In genomic region chr2:134217924-134218323, GRCh38 we compare ENCODE assay signal across 10 cellular contexts. TPM values are rescaled to one million over a fixed set of nuclear protein-coding genes. Genes with fewer than 3 reads are reported as not detected.
A peak's percentile ranks its signal among the peaks of the same experiment; 100 is the strongest.
DNase-seq lines count a peak whose midpoint lies in the region; ATAC-seq, FAIRE-seq and TF ChIP-seq lines count a peak whose summit lies in the region.
"Had no signal": no experiment of that assay in that cellular context is flagged by ENCODE, and none has a peak within 500 bp of the region (broad histone marks: within the 10 kb centered on the region; RNA-seq: fewer than 3 reads in every experiment).

No MANE protein-coding gene starts in this region.

- H3K4me3 ChIP-seq in HL-60 (replicated peaks; ENCODE audit: insufficient read depth, low read length) (no peak overlapping the region), fibroblast of mammary gland (ENCODE audit: control insufficient read depth, low read depth, low read length) (no peak overlapping the region)
- H3K4me3 ChIP-seq: psoas muscle had no signal

- no peak overlapping the region for H3T11ph ChIP-seq in H9 (ENCODE audit: low read length)

- TF ChIP-seq CTCF in HL-60 (IDR thresholded peaks at IDR 0.05; ENCODE audit: insufficient read depth, low read length) (no peak), fibroblast of mammary gland (conservative IDR thresholded peaks at IDR 0.05; ENCODE audit: control insufficient read depth, insufficient read depth, low read depth, low read length) (no peak), H9 (conservative IDR thresholded peaks at IDR 0.05) (no peak)

- no peak overlapping the region for H2BK15ac ChIP-seq in H9 (ENCODE audit: low read depth, low read length)

- DNase-seq in GM18507 (ENCODE audit: extremely low spot score, insufficient read length, low read depth) = no peak
- peak; percentile 33 to 51 for DNase-seq in HL-60 (ENCODE audit: low read depth in 1 of 2, low spot score in 1 of 2)
- DNase-seq in fibroblast of mammary gland (ENCODE audit: low read depth) = peak; percentile 62
- no peak for DNase-seq in NCI-H2029 treated with DMSO at 0.1 percent for 48 hours (lab: John Stamatoyannopoulos, UW)
- no peak for DNase-seq in H9
- DNase-seq in inferior parietal cortex (ENCODE audit: extremely low spot score) = no peak
- DNase-seq in G401 (ENCODE audit: low spot score) = no peak
- DNase-seq: erythroblast, psoas muscle had no signal

- peak; percentile 81 for ATAC-seq in GM21619 (IDR thresholded peaks at IDR 0.05; ENCODE audit: unreplicated experiment)
- ATAC-seq: psoas muscle had no signal

- H3K9me3 Mint-ChIP-seq in H9 = peaks cover 4 to 5% of the 10 kb centered on the region in 2 experiments; a peak in 3 of 5 replicates

- H3K27me3 ChIP-seq in HL-60 (ENCODE audit: insufficient read depth, poor library complexity, severe bottlenecking) = no peaks in the 10 kb centered on the region
- H3K27me3 ChIP-seq in H9 (ENCODE audit: insufficient read depth, low read length) = no peaks in the 10 kb centered on the region

- no peak overlapping the region for H4K8ac ChIP-seq in H9 (replicated peaks; ENCODE audit: insufficient read length, low read depth, low read length)

- no peak overlapping the region for H3K56ac ChIP-seq in H9 (ENCODE audit: insufficient read length, low read depth, low read length)

- no peak overlapping the region for H2BK120ac ChIP-seq in H9 (ENCODE audit: low read depth, low read length, poor library complexity, severe bottlenecking)

- H3K79me1 ChIP-seq in H9 (ENCODE audit: insufficient read depth, low read depth, low read length, poor library complexity, severe bottlenecking) = peaks cover 5% of the 10 kb centered on the region

- H4K91ac ChIP-seq in H9 (ENCODE audit: insufficient read length, low read depth, low read length) = no peak overlapping the region

- H2AFZ ChIP-seq in H9 (ENCODE audit: low read length) = no peak overlapping the region

- H3K23ac ChIP-seq in H9 (ENCODE audit: insufficient read length, low read depth, low read length) = no peak overlapping the region

- peaks cover 3 to 10% (median 8%) of the 10 kb centered on the region in 3 experiments; a peak in 4 of 7 replicates for H3K36me3 Mint-ChIP-seq in H9 (ENCODE audit: insufficient read depth in 1 of 3, low read depth in 3 of 3)

- FAIRE-seq in GM18507 (lab: Jason Lieb, UNC) = peak; percentile 71

- no peak overlapping the region for H2BK5ac ChIP-seq in H9 (ENCODE audit: insufficient read length, low read length)

- no peaks in the 10 kb centered on the region for H3K9me3 ChIP-seq in H9 (ENCODE audit: control insufficient read depth, low read depth, low read length)
- H3K9me3 ChIP-seq: psoas muscle had no signal

- no peak overlapping the region for H3K14ac ChIP-seq in H9 (ENCODE audit: insufficient read depth, low read length)

- H3K79me2 ChIP-seq in H9 (ENCODE audit: insufficient read depth, low read length) = peaks cover 5% of the 10 kb centered on the region; the same call in 1 of the 2 replicates

- H3K4me1 Mint-ChIP-seq in H9 = peaks cover 34 to 39% of the 10 kb centered on the region in 2 experiments

- H2AK5ac ChIP-seq in H9 (ENCODE audit: insufficient read length, low read length) = no peak overlapping the region

- no peak overlapping the region for H3K4ac ChIP-seq in H9 (ENCODE audit: low read depth, low read length)

- H3K4me3 Mint-ChIP-seq in H9 = no peak overlapping the region

- H4K20me1 ChIP-seq in H9 (ENCODE audit: control insufficient read depth, insufficient read depth, insufficient read length) = no peaks in the 10 kb centered on the region

- H3K23me2 ChIP-seq in H9 (ENCODE audit: insufficient read length, low read depth, low read length, poor library complexity, severe bottlenecking) = no peaks in the 10 kb centered on the region

- no peak overlapping the region for H3K4me2 ChIP-seq in H9 (ENCODE audit: insufficient read depth, insufficient read length, low read length)

- WGBS in H9 (ENCODE audit: extremely low coverage, insufficient read length, low lambda C conversion rate) = no CpG with 5 or more reads among the region's 1 CpG

- H3K18ac ChIP-seq in H9 (ENCODE audit: insufficient read length, low read depth, low read length) = no peak overlapping the region

- peaks cover 11% of the 10 kb centered on the region; the same call in 1 of the 2 replicates for H3K4me1 ChIP-seq in H9 (ENCODE audit: insufficient read depth, low read length)
- H3K4me1 ChIP-seq: psoas muscle had no signal

- no peak overlapping the region for H3K9ac ChIP-seq in H9 (ENCODE audit: extremely low read depth, insufficient read length, low read length)

- H3K27me3 Mint-ChIP-seq in H9 (ENCODE audit: low read depth) = no peaks in the 10 kb centered on the region

- no peak overlapping the region for H2BK20ac ChIP-seq in H9 (ENCODE audit: low read depth, low read length, poor library complexity, severe bottlenecking)

- no peak overlapping the region for H3K27ac Mint-ChIP-seq in H9

- H3K27ac ChIP-seq in HL-60 (replicated peaks) = peak overlapping the region; percentile 71
- no peak overlapping the region for H3K27ac ChIP-seq in H9 (ENCODE audit: insufficient read length, low read depth, low read length)
- H3K27ac ChIP-seq: psoas muscle had no signal

- in situ Hi-C loops in G401 (cut with HindIII; ENCODE audit: low sequenced_read_pairs) = no loop called here

- H2BK12ac ChIP-seq in H9 (ENCODE audit: insufficient read length, low read depth, low read length) = no peak overlapping the region

- H4K5ac ChIP-seq in H9 (ENCODE audit: insufficient read length, low read depth, low read length) = no peak overlapping the region

RNA-seq across cellular contexts. Expression of gene MGAT5, which starts 35.9 kb away (rescaled TPM):
- total RNA-seq in H9 (2021) = 25.7 and 31.6 TPM in 2 replicates
- 0.07 and 0.31 TPM in 2 replicates for total RNA-seq in G401 (2014; rRNA removed; shearing (Covaris generic))

Comparison
In these comparisons a context has a peak if more than half of its experiments do, and no peak if none do; other contexts are left out.
1. DNase-seq: peak in HL-60 (2 of 2) and fibroblast of mammary gland (single experiment); none in GM18507 (single experiment), NCI-H2029 treated with DMSO at 0.1 percent for 48 hours (single experiment), H9 (single experiment), inferior parietal cortex (single experiment) and G401 (single experiment).
2. RNA of gene MGAT5, which starts 35.9 kb away (total RNA-seq): 25.7 to 31.6 TPM in H9; 0.07 to 0.31 TPM in G401; every median in the first group is over 10 times any median in the second.